ENCODE assay signal across 28 cellular contexts in genomic region chr16:3469736-3470135, GRCh38. TPM values are rescaled to one million over a fixed set of nuclear protein-coding genes. Genes with fewer than 3 reads are reported as not detected.
DNase-seq lines count a peak whose midpoint lies in the region; ATAC-seq and TF ChIP-seq lines count a peak whose summit lies in the region.
"Had no signal": no experiment of that assay in that cellular context is flagged by ENCODE, and none has a peak within 500 bp of the region (broad histone marks: within the 10 kb centered on the region; RNA-seq: fewer than 3 reads in every experiment).

No MANE protein-coding gene starts in this region.

- peaks cover 16% of the 10 kb centered on the region for H3K36me3 Mint-ChIP-seq in central memory CD8-positive, alpha-beta T cell (ENCODE audit: insufficient read depth)
- peaks cover 39 to 58% of the 10 kb centered on the region in 2 donors for H3K36me3 Mint-ChIP-seq in stimulated activated naive B cell treated with anti-CD40 and anti-IgM and Interleukin-4, amounts not matched to agents 10 μg/mL and 1 μg/mL and 100 μg/mL, for 72 hours

- H4K5ac ChIP-seq in mesendoderm (ENCODE audit: low read length) = no peak overlapping the region

- peaks cover 55% of the 10 kb centered on the region for H3K4me1 Mint-ChIP-seq in central memory CD8-positive, alpha-beta T cell
- H3K4me1 Mint-ChIP-seq in stimulated activated naive B cell treated with anti-CD40 and anti-IgM and Interleukin-4, amounts not matched to agents 10 μg/mL and 1 μg/mL and 100 μg/mL, for 72 hours = peaks cover 26 to 48% of the 10 kb centered on the region in 2 donors

- TF ChIP-seq POLR2A in heart left ventricle (IDR thresholded peaks at IDR 0.05) = no peak

- H3K18ac ChIP-seq in mesendoderm (ENCODE audit: low read length) = no peak overlapping the region

- peaks cover 0 to 47% (median 10%) of the 10 kb centered on the region in 9 donors for H3K36me3 ChIP-seq in heart left ventricle
- H3K36me3 ChIP-seq in mesendoderm (ENCODE audit: control insufficient read depth, insufficient read depth, low read length) = no peaks in the 10 kb centered on the region
- H3K36me3 ChIP-seq: SJCRH30 had no signal

- no peak overlapping the region for H3K27ac ChIP-seq in heart left ventricle
- peak overlapping the region; percentile 16 for H3K27ac ChIP-seq in mesendoderm (ENCODE audit: low read depth, low read length)
- H3K27ac ChIP-seq: A549, SJCRH30 had no signal

- no peak overlapping the region for H4K8ac ChIP-seq in mesendoderm (ENCODE audit: low read depth, low read length)

- no peaks in the 10 kb centered on the region for H3K9me3 Mint-ChIP-seq in central memory CD8-positive, alpha-beta T cell
- H3K9me3 Mint-ChIP-seq in stimulated activated naive B cell treated with anti-CD40 and anti-IgM and Interleukin-4, amounts not matched to agents 10 μg/mL and 1 μg/mL and 100 μg/mL, for 72 hours = peaks cover 0 to 10% of the 10 kb centered on the region in 2 donors
- H3K9me3 Mint-ChIP-seq: CD8-positive, alpha-beta memory T cell; GM23338; HFFc6 had no signal

- no peak overlapping the region for H2AK5ac ChIP-seq in mesendoderm (ENCODE audit: low read length)

- no peak overlapping the region for H2BK120ac ChIP-seq in mesendoderm (ENCODE audit: low read depth, low read length)

- H3K9me3 ChIP-seq in heart left ventricle = no peaks in the 10 kb centered on the region
- H3K9me3 ChIP-seq: A549, BE2C, HAP-1, SJCRH30 had no signal

- 67 to 90% (median 84%) methylated on average over 3 to 7 of the region's 7 CpGs for WGBS in heart left ventricle, 4 donors
- no CpG with 5 or more reads among the region's 7 CpGs for WGBS in mesendoderm (ENCODE audit: extremely low coverage, insufficient coverage, low lambda C conversion rate)

- H3K27me3 Mint-ChIP-seq in central memory CD8-positive, alpha-beta T cell = no peaks in the 10 kb centered on the region
- no peaks in the 10 kb centered on the region for H3K27me3 Mint-ChIP-seq in stimulated activated naive B cell treated with anti-CD40 and anti-IgM and Interleukin-4, amounts not matched to agents 10 μg/mL and 1 μg/mL and 100 μg/mL, for 72 hours
- H3K27me3 Mint-ChIP-seq: CD8-positive, alpha-beta memory T cell had no signal

- no peak overlapping the region for H3K23ac ChIP-seq in mesendoderm (ENCODE audit: low read length)

- H3K56ac ChIP-seq in mesendoderm (ENCODE audit: low read length) = no peak overlapping the region

- intact Hi-C loops in Right ventricle myocardium superior (cut with DNase I) = no loop called here
- intact Hi-C loops in heart left ventricle (cut with DNase I) = no loop called here

- no peak overlapping the region for H3K9ac ChIP-seq in mesendoderm (ENCODE audit: low read length)

- peaks cover 75% of the 10 kb centered on the region for H3K79me2 ChIP-seq in mesendoderm (ENCODE audit: control insufficient read depth, insufficient read depth, low read length)

- peaks cover 2 to 83% (median 48%) of the 10 kb centered on the region in 12 donors for H3K4me1 ChIP-seq in heart left ventricle
- H3K4me1 ChIP-seq in mesendoderm (ENCODE audit: control insufficient read depth, low read depth, low read length) = peaks cover 3% of the 10 kb centered on the region
- H3K4me1 ChIP-seq: A549, BE2C, HAP-1, SJCRH30 had no signal

- no peak for TF ChIP-seq CTCF in heart left ventricle (IDR thresholded peaks at IDR 0.05)

- no peak overlapping the region for H2BK15ac ChIP-seq in mesendoderm (replicated peaks; ENCODE audit: low read depth)

- no peak overlapping the region for H2BK5ac ChIP-seq in mesendoderm (ENCODE audit: low read length)

- peaks cover 41% of the 10 kb centered on the region for H3K79me1 ChIP-seq in mesendoderm (ENCODE audit: low read length)

- H3K4me3 Mint-ChIP-seq in central memory CD8-positive, alpha-beta T cell = no peak overlapping the region
- H3K4me3 Mint-ChIP-seq in stimulated activated naive B cell treated with anti-CD40 and anti-IgM and Interleukin-4, amounts not matched to agents 10 μg/mL and 1 μg/mL and 100 μg/mL, for 72 hours = no peak overlapping the region
- H3K4me3 Mint-ChIP-seq: CD14-positive monocyte; CD8-positive, alpha-beta memory T cell; GM23338; HFFc6 had no signal

- H3K27ac Mint-ChIP-seq in central memory CD8-positive, alpha-beta T cell (ENCODE audit: low read depth) = peak overlapping the region; percentile 59
- H3K27ac Mint-ChIP-seq in stimulated activated naive B cell treated with anti-CD40 and anti-IgM and Interleukin-4, amounts not matched to agents 10 μg/mL and 1 μg/mL and 100 μg/mL, for 72 hours = peak overlapping the region; percentile 38
- H3K27ac Mint-ChIP-seq: GM23338, HFFc6 had no signal

- H3K4me3 ChIP-seq in heart left ventricle = no peak overlapping the region
- no peak overlapping the region for H3K4me3 ChIP-seq in mesendoderm (ENCODE audit: low read length)
- H3K4me3 ChIP-seq: A549, GM23338, HAP-1, SJCRH30 had no signal

- no peak overlapping the region for H3K4ac ChIP-seq in mesendoderm (ENCODE audit: low read depth, low read length)

- no peaks in the 10 kb centered on the region for H3K27me3 ChIP-seq in heart left ventricle
- no peaks in the 10 kb centered on the region for H3K27me3 ChIP-seq in mesendoderm (ENCODE audit: insufficient read depth, low read length, poor library complexity)
- H3K27me3 ChIP-seq: BE2C, SJCRH30 had no signal

- DNase-seq in Right ventricle myocardium superior (peak; percentile 24), heart left ventricle (no peak), mesendoderm (no peak), NCI-H1105 (lab: John Stamatoyannopoulos, UW) (no peak), HuH-7.5 (ENCODE audit: low spot score) (no peak)
- no peak for DNase-seq in central memory CD8-positive, alpha-beta T cell (ENCODE audit: low spot score in 2 of 2)
- DNase-seq in stimulated activated naive B cell treated with anti-CD40 and anti-IgM and Interleukin-4, amounts not matched to agents 10 μg/mL and 1 μg/mL and 100 μg/mL, for 72 hours = no peak
- DNase-seq: BE2C, DMS 273 treated with DMSO at 0.1 percent for 48 hours, DMS79, EL, GF-D8, HFFc6, NCI-H1092, NCI-H1436 treated with DMSO at 0.1 percent for 48 hours, NCI-H187 treated with DMSO at 0.1 percent for 48 hours, NCI-H2171 treated with DMSO at 0.1 percent for 48 hours, NCI-H345, NCI-H524, NCI-H774, PC-3, SJCRH30 had no signal

- ATAC-seq in Right ventricle myocardium superior (ENCODE audit: poor library complexity) (no peak), heart left ventricle (no peak), HG02870 (IDR thresholded peaks at IDR 0.05; ENCODE audit: unreplicated experiment) (no peak)
- ATAC-seq in central memory CD8-positive, alpha-beta T cell (replicated peaks; ENCODE audit: extremely low read depth, poor library complexity, severe bottlenecking) = no peak
- ATAC-seq in stimulated activated naive B cell treated with anti-CD40 and anti-IgM and Interleukin-4, amounts not matched to agents 10 μg/mL and 1 μg/mL and 100 μg/mL, for 72 hours (replicated peaks) = no peak
- ATAC-seq: GM23338, PC-3 had no signal

- no peak overlapping the region for H3K4me2 ChIP-seq in mesendoderm (ENCODE audit: low read length)
- H3K4me2 ChIP-seq: A549, GM23338 had no signal

RNA-seq across cellular contexts. Expression of gene C16orf90, which starts 25.6 kb away (rescaled TPM):
- total RNA-seq in Right ventricle myocardium superior (not detected), heart left ventricle (not detected)
- not detected for polyA plus RNA-seq in heart left ventricle
- polyA plus RNA-seq in mesendoderm (2013, experiment 1 of 2) = not detected
- polyA plus RNA-seq in mesendoderm (2013, experiment 2 of 2) = not detected
- total RNA-seq: CD8-positive, alpha-beta memory T cell; GM23338; HFFc6; PC-3; SJCRH30 had no signal
- polyA plus RNA-seq: A549; CD14-positive monocyte; CD8-positive, alpha-beta memory T cell; GM23338 had no signal

RNA-seq across cellular contexts. Expression of gene NAA60, which starts 26.3 kb away (rescaled TPM):
- total RNA-seq in Right ventricle myocardium superior = 47.0 TPM
- total RNA-seq in heart left ventricle = 10 to 100 TPM; 30.3 to 61.9 (median 37.0) TPM
- polyA plus RNA-seq in heart left ventricle = 10 to 100 TPM; 38.6 to 39.1 TPM
- polyA plus RNA-seq in mesendoderm (2013, experiment 1 of 2) = 68.1 TPM
- 67.0 TPM for polyA plus RNA-seq in mesendoderm (2013, experiment 2 of 2)

RNA-seq across cellular contexts. Expression of gene ZNF597, which starts 26.4 kb away (rescaled TPM):
- total RNA-seq in Right ventricle myocardium superior = 1.5 TPM
- total RNA-seq in heart left ventricle = 1 to 10 TPM; 1.5 to 3.3 (median 1.8) TPM
- 1 to 10 TPM in 1 of 2 donors, under 1 TPM in 1; 0.65 to 1.4 TPM for polyA plus RNA-seq in heart left ventricle
- polyA plus RNA-seq in mesendoderm (2013, experiment 1 of 2) = 1.5 TPM
- 1.3 TPM for polyA plus RNA-seq in mesendoderm (2013, experiment 2 of 2)
- total RNA-seq: PC-3 had no signal

RNA-seq across cellular contexts. Expression of gene CLUAP1, which starts 31.1 kb away (rescaled TPM):
- 17.4 TPM for total RNA-seq in Right ventricle myocardium superior
- 10 to 100 TPM in 8 of 9 donors, 1 to 10 TPM in 1; 8.4 to 22.1 (median 15.7) TPM for total RNA-seq in heart left ventricle
- 10 to 100 TPM in 1 of 2 donors, 1 to 10 TPM in 1; 4.9 to 18.0 TPM for polyA plus RNA-seq in heart left ventricle
- 5.8 TPM for polyA plus RNA-seq in mesendoderm (2013, experiment 1 of 2)
- polyA plus RNA-seq in mesendoderm (2013, experiment 2 of 2) = 5.9 TPM
